Comparison of ENCODE assay signal across 1 cellular context in genomic region chr1:117702654-117703053, GRCh38.
TF ChIP-seq lines count a peak whose summit lies in the region.

No MANE protein-coding gene starts in this region.

TF ChIP-seq in IMR-90, 13 proteins besides CTCF, POLR2A, EP300 and RAD21 (continued from another document):
- no peak for TF ChIP-seq MAFK (IDR thresholded peaks at IDR 0.05; ENCODE audit: low read depth, low read length)
- no peak for TF ChIP-seq BHLHE40 (IDR thresholded peaks at IDR 0.05; ENCODE audit: low read depth, low read length)
- no peak for TF ChIP-seq RCOR1 (IDR thresholded peaks at IDR 0.05; ENCODE audit: insufficient replicate concordance, low read length)
- TF ChIP-seq MXI1 (IDR thresholded peaks at IDR 0.05; ENCODE audit: borderline replicate concordance, low read depth, low read length), result no peak
- TF ChIP-seq MAZ (IDR thresholded peaks at IDR 0.05; ENCODE audit: borderline replicate concordance, low read depth, low read length), result no peak
- no peak for TF ChIP-seq USF2 (IDR thresholded peaks at IDR 0.05; ENCODE audit: low read depth, low read length)
- TF ChIP-seq CHD1 (IDR thresholded peaks at IDR 0.05; ENCODE audit: low read depth, low read length), result no peak
